23 cellular contexts compared by ENCODE assay signal in the genomic region with DNA sequence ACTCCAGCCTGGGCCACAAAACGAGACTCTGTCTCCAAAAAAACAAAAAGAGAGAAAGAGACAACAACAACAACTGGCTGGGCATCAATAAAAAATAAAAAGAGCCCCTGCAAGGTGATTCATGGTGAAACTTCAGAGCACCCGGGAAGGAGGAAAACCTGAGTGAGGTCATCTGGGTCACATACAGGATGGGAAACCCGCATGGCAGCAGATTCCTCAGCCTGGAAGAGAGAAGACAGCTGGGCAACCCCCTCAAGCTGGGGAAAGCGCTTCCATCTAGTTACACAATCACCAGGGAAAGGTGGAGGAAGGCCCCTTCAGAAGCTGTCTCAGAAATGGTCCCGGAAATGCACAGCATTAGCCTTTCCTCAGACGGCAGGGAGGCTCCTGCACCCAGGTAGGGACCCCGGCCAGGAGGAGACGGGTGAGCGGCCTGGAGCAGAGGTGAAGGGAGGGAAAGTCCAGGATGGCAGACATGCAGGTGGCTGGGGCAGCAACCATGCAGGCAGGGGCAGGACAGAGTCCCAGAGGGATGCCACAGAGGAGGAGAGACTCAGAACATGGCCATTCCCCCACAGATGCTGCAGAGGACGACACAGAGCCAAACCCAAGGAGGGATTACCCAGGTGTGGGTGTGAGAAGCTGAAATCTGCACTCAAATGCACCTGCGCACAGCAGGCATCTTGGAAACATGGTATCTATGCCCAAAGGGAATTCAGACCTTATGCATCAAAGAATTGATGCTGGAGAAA. TPM values are rescaled to one million over a fixed set of nuclear protein-coding genes. Genes with fewer than 3 reads are reported as not detected.
A peak's percentile ranks its signal among the peaks of the same experiment; 100 is the strongest.
DNase-seq lines count a peak whose midpoint lies in the region; ATAC-seq and TF ChIP-seq lines count a peak whose summit lies in the region.
"Had no signal": no experiment of that assay in that cellular context is flagged by ENCODE, and none has a peak within 500 bp of the region (broad histone marks: within the 10 kb centered on the region; RNA-seq: fewer than 3 reads in every experiment).

No MANE protein-coding gene starts in this region.

- intact Hi-C loops in CD14-positive monocyte (cut with micrococcal nuclease) = no loop called here

- no peaks in the 10 kb centered on the region for H3K27me3 Mint-ChIP-seq in central memory CD8-positive, alpha-beta T cell
- H3K27me3 Mint-ChIP-seq in CD14-positive monocyte (ENCODE audit: low read depth in 3 of 3) = no peaks in the 10 kb centered on the region
- H3K27me3 Mint-ChIP-seq: activated CD4-positive, alpha-beta T cell treated with anti-CD3 and anti-CD28 coated beads, Interleukin-2, amount 10 ng/mL, durations not matched to agents 24 days and 14 days; brain had no signal

- DNase-seq in NCI-H2107 treated with DMSO at 0.1 percent for 48 hours (lab: John Stamatoyannopoulos, UW; ENCODE audit: unreplicated experiment) = peak; percentile 31
- no peak for DNase-seq in NCI-H2107 (lab: John Stamatoyannopoulos, UW)
- peak; percentile 59 for DNase-seq in NCI-H2171 (lab: John Stamatoyannopoulos, UW)
- DNase-seq in central memory CD8-positive, alpha-beta T cell (ENCODE audit: low spot score in 2 of 2) = no peak
- peak; percentile 34 for DNase-seq in myocyte (ENCODE audit: low read depth)
- no peak for DNase-seq in hepatic stellate cell (ENCODE audit: low spot score)
- DNase-seq in CD14-positive monocyte (ENCODE audit: low spot score) = no peak
- DNase-seq: activated CD4-positive, alpha-beta T cell treated with anti-CD3 and anti-CD28 coated beads, Interleukin-2, amount 10 ng/mL, durations not matched to agents 24 days and 14 days; activated T-cell treated with anti-CD3 and anti-CD28 coated beads, Interleukin-2, amount 50 U/mL, for 4 hours; C1 segment of cervical spinal cord; DMS79; dorsolateral prefrontal cortex; KG1; NCI-H2029; NCI-H345; pancreas; stimulated activated naive CD4-positive, alpha-beta T cell treated with Interleukin-2 at 50 U/mL for 16 hours; SW 1271; T-helper 9 cell had no signal

- H3K27ac Mint-ChIP-seq in central memory CD8-positive, alpha-beta T cell (ENCODE audit: low read depth) = peak overlapping the region; percentile 90
- no peak overlapping the region for H3K27ac Mint-ChIP-seq in CD14-positive monocyte
- H3K27ac Mint-ChIP-seq: activated CD4-positive, alpha-beta T cell treated with anti-CD3 and anti-CD28 coated beads, Interleukin-2, amount 10 ng/mL, durations not matched to agents 24 days and 14 days had no signal

- peaks cover 9% of the 10 kb centered on the region for H3K36me3 Mint-ChIP-seq in central memory CD8-positive, alpha-beta T cell (ENCODE audit: insufficient read depth)
- H3K36me3 Mint-ChIP-seq in CD14-positive monocyte = peaks cover 33 to 35% of the 10 kb centered on the region in 2 donors

- H3K4me1 Mint-ChIP-seq in central memory CD8-positive, alpha-beta T cell = peaks cover 21% of the 10 kb centered on the region
- no peaks in the 10 kb centered on the region for H3K4me1 Mint-ChIP-seq in CD14-positive monocyte

- no peak overlapping the region for H3K4me3 Mint-ChIP-seq in central memory CD8-positive, alpha-beta T cell
- no peak overlapping the region for H3K4me3 Mint-ChIP-seq in CD14-positive monocyte
- H3K4me3 Mint-ChIP-seq: activated CD4-positive, alpha-beta T cell treated with anti-CD3 and anti-CD28 coated beads, Interleukin-2, amount 10 ng/mL, durations not matched to agents 24 days and 14 days; activated T-cell treated with anti-CD3 and anti-CD28 coated beads, Interleukin-2, amount 50 U/mL, for 4 hours; brain; neural crest cell had no signal

- no peaks in the 10 kb centered on the region for H3K9me3 Mint-ChIP-seq in central memory CD8-positive, alpha-beta T cell
- H3K9me3 Mint-ChIP-seq in CD14-positive monocyte = no peaks in the 10 kb centered on the region
- H3K9me3 Mint-ChIP-seq: activated CD4-positive, alpha-beta T cell treated with anti-CD3 and anti-CD28 coated beads, Interleukin-2, amount 10 ng/mL, durations not matched to agents 24 days and 14 days; activated T-cell treated with anti-CD3 and anti-CD28 coated beads, Interleukin-2, amount 50 U/mL, for 4 hours; brain; neural crest cell had no signal

- no peak for TF ChIP-seq CTCF in CD14-positive monocyte (IDR thresholded peaks at IDR 0.05)

- no peak for ATAC-seq in central memory CD8-positive, alpha-beta T cell (replicated peaks; ENCODE audit: extremely low read depth, poor library complexity, severe bottlenecking)
- no peak for ATAC-seq in esophagus mucosa
- ATAC-seq: activated T-cell treated with anti-CD3 and anti-CD28 coated beads, Interleukin-2, amount 50 U/mL, for 4 hours; gastroesophageal sphincter; pancreas had no signal

RNA-seq across cellular contexts. Expression of gene CAMSAP1, which starts 29.4 kb away (rescaled TPM):
- total RNA-seq in myocyte = 45.8 and 57.8 TPM in 2 replicates
- 22.2 TPM for polyA plus RNA-seq in myocyte (2012)
- 52.7 TPM for total RNA-seq in esophagus mucosa
- polyA plus RNA-seq in CD14-positive monocyte = under 1 TPM; 0.71 to 0.75 TPM

Comparison
In these comparisons a context has a peak if more than half of its experiments do, and no peak if none do; other contexts are left out.
1. DNase-seq: peak in NCI-H2107 treated with DMSO at 0.1 percent for 48 hours (single experiment), NCI-H2171 (single experiment) and myocyte (single experiment); none in NCI-H2107 (single experiment), central memory CD8-positive, alpha-beta T cell (0 of 2), hepatic stellate cell (single experiment) and CD14-positive monocyte (single experiment).